ENCODE assay signal across 31 cellular contexts in genomic region chr5:177973066-177973635, GRCh38. TPM values are rescaled to one million over a fixed set of nuclear protein-coding genes. Genes with fewer than 3 reads are reported as not detected.
"Had no signal": no experiment of that assay in that cellular context is flagged by ENCODE, and none has a peak within 500 bp of the region (broad histone marks: within the 10 kb centered on the region; RNA-seq: fewer than 3 reads in every experiment).

No MANE protein-coding gene starts in this region.

- H3K4me1 ChIP-seq: left lung, neural progenitor cell, sigmoid colon had no signal

- ATAC-seq: activated CD4-positive, CD25-positive, alpha-beta regulatory T cell treated with anti-CD3 and anti-CD28 coated beads, Interleukin-2, amount 50 U/mL, for 24 hours; activated CD8-positive, alpha-beta memory T cell treated with anti-CD3 and anti-CD28 coated beads, Interleukin-2, amount 10 ng/mL, durations not matched to agents 7 days and 5 days; activated CD8-positive, alpha-beta T cell treated with anti-CD3 and anti-CD28 coated beads for 36 hours; activated naive CD8-positive, alpha-beta T cell treated with anti-CD3 and anti-CD28 coated beads, Interleukin-2, amount 50 U/mL, for 24 hours; effector memory CD8-positive, alpha-beta T cell; left lung; naive thymus-derived CD8-positive, alpha-beta T cell; T-cell had no signal

- H3K9me3 Mint-ChIP-seq: activated CD4-positive, alpha-beta T cell treated with anti-CD3 and anti-CD28 coated beads, Interleukin-2, amount 10 ng/mL, durations not matched to agents 24 days and 14 days; activated CD8-positive, alpha-beta T cell treated with anti-CD3 and anti-CD28 coated beads for 36 hours; central memory CD8-positive, alpha-beta T cell; effector memory CD8-positive, alpha-beta T cell; T-helper 2 cell treated with Interferon-gamma antibody and Interleukin-4, amounts not matched to agents 5 μg/mL and 100 μg/mL, for 36 hours; type B pancreatic cell had no signal

- H3K27me3 Mint-ChIP-seq: progenitor cell of endocrine pancreas, type B pancreatic cell had no signal

- H3K9ac ChIP-seq: neural progenitor cell had no signal

- H3K27ac Mint-ChIP-seq: activated CD4-positive, alpha-beta T cell treated with anti-CD3 and anti-CD28 coated beads, Interleukin-2, amount 10 ng/mL, durations not matched to agents 24 days and 14 days; activated CD8-positive, alpha-beta memory T cell treated with anti-CD3 and anti-CD28 coated beads, Interleukin-2, amount 10 ng/mL, durations not matched to agents 7 days and 5 days; activated CD8-positive, alpha-beta T cell treated with anti-CD3 and anti-CD28 coated beads for 36 hours; activated naive CD8-positive, alpha-beta T cell treated with anti-CD3 and anti-CD28 coated beads, Interleukin-2, amount 50 U/mL, for 24 hours; effector memory CD8-positive, alpha-beta T cell; mesothelial cell of epicardium; naive thymus-derived CD8-positive, alpha-beta T cell; progenitor cell of endocrine pancreas; T-cell; type B pancreatic cell had no signal

- H3K27me3 ChIP-seq: brain microvascular endothelial cell, neural progenitor cell had no signal

- H3K4me3 Mint-ChIP-seq: activated CD4-positive, alpha-beta T cell treated with anti-CD3 and anti-CD28 coated beads, Interleukin-2, amount 10 ng/mL, durations not matched to agents 24 days and 14 days; activated CD8-positive, alpha-beta memory T cell treated with anti-CD3 and anti-CD28 coated beads, Interleukin-2, amount 10 ng/mL, durations not matched to agents 7 days and 5 days; activated CD8-positive, alpha-beta T cell treated with anti-CD3 and anti-CD28 coated beads for 36 hours; activated naive CD8-positive, alpha-beta T cell treated with anti-CD3 and anti-CD28 coated beads, Interleukin-2, amount 50 U/mL, for 24 hours; central memory CD8-positive, alpha-beta T cell; effector memory CD8-positive, alpha-beta T cell; mesothelial cell of epicardium; naive thymus-derived CD8-positive, alpha-beta T cell; neural progenitor cell; T-cell; T-helper 2 cell treated with Interferon-gamma antibody and Interleukin-4, amounts not matched to agents 5 μg/mL and 100 μg/mL, for 36 hours; type B pancreatic cell had no signal

- H3K9me3 ChIP-seq: left lung, sigmoid colon, thoracic aorta had no signal

- H3K36me3 Mint-ChIP-seq: type B pancreatic cell had no signal

- H3K4me3 ChIP-seq: dorsolateral prefrontal cortex, left lung, lung, neural progenitor cell, sigmoid colon, thoracic aorta had no signal

- H3K27ac ChIP-seq: brain microvascular endothelial cell, dorsolateral prefrontal cortex, left lung, neural progenitor cell, sigmoid colon, thoracic aorta, VCaP had no signal

- H3K36me3 ChIP-seq: brain microvascular endothelial cell, left lung, neural progenitor cell, sigmoid colon, thoracic aorta had no signal

- H3K4me1 Mint-ChIP-seq: activated CD4-positive, alpha-beta T cell treated with anti-CD3 and anti-CD28 coated beads, Interleukin-2, amount 10 ng/mL, durations not matched to agents 24 days and 14 days; activated CD8-positive, alpha-beta memory T cell treated with anti-CD3 and anti-CD28 coated beads, Interleukin-2, amount 10 ng/mL, durations not matched to agents 7 days and 5 days; activated naive CD8-positive, alpha-beta T cell treated with anti-CD3 and anti-CD28 coated beads, Interleukin-2, amount 50 U/mL, for 24 hours; central memory CD8-positive, alpha-beta T cell; mesothelial cell of epicardium; neural progenitor cell; T-cell had no signal

- DNase-seq: activated CD4-positive, alpha-beta T cell treated with anti-CD3 and anti-CD28 coated beads, Interleukin-2, amount 10 ng/mL, durations not matched to agents 24 days and 14 days; activated CD8-positive, alpha-beta memory T cell treated with anti-CD3 and anti-CD28 coated beads, Interleukin-2, amount 10 ng/mL, durations not matched to agents 7 days and 5 days; activated CD8-positive, alpha-beta T cell treated with anti-CD3 and anti-CD28 coated beads for 36 hours; activated effector memory CD4-positive, alpha-beta T cell treated with anti-CD3 and anti-CD28 coated beads, Interleukin-2, amount 50 U/mL, for 16 hours; activated naive CD4-positive, alpha-beta T cell treated with anti-CD3 and anti-CD28 coated beads, Interleukin-2, amount 50 U/mL, for 16 hours; activated naive CD8-positive, alpha-beta T cell treated with anti-CD3 and anti-CD28 coated beads, Interleukin-2, amount 50 U/mL, for 24 hours; activated T-cell treated with anti-CD3 and anti-CD28 coated beads for 4 hours; anterior cingulate cortex; brain microvascular endothelial cell; effector memory CD8-positive, alpha-beta T cell; foreskin melanocyte; left lung; naive thymus-derived CD8-positive, alpha-beta T cell; retina; sigmoid colon; stimulated activated CD4-positive, alpha-beta T cell treated with anti-CD3 and anti-CD28 coated beads, Interleukin-2, amount 100 ng/mL, for 48 hours; stimulated activated naive CD4-positive, alpha-beta T cell; T-cell had no signal

RNA-seq across cellular contexts. Expression of gene PROP1, which starts 22.9 kb away (rescaled TPM):
- total RNA-seq: activated CD4-positive, alpha-beta T cell treated with anti-CD3 and anti-CD28 coated beads, Interleukin-2, amount 10 ng/mL, durations not matched to agents 24 days and 14 days; activated CD8-positive, alpha-beta memory T cell treated with anti-CD3 and anti-CD28 coated beads, Interleukin-2, amount 10 ng/mL, durations not matched to agents 7 days and 5 days; activated CD8-positive, alpha-beta T cell treated with anti-CD3 and anti-CD28 coated beads for 36 hours; kidney epithelial cell; left lung; lung; mesothelial cell of epicardium; naive thymus-derived CD8-positive, alpha-beta T cell; osteoblast; progenitor cell of endocrine pancreas; sigmoid colon; T-cell; thoracic aorta had no signal
- polyA plus RNA-seq: lung; naive thymus-derived CD8-positive, alpha-beta T cell; sigmoid colon had no signal
